17 cellular contexts compared by ENCODE assay signal in the genomic region with DNA sequence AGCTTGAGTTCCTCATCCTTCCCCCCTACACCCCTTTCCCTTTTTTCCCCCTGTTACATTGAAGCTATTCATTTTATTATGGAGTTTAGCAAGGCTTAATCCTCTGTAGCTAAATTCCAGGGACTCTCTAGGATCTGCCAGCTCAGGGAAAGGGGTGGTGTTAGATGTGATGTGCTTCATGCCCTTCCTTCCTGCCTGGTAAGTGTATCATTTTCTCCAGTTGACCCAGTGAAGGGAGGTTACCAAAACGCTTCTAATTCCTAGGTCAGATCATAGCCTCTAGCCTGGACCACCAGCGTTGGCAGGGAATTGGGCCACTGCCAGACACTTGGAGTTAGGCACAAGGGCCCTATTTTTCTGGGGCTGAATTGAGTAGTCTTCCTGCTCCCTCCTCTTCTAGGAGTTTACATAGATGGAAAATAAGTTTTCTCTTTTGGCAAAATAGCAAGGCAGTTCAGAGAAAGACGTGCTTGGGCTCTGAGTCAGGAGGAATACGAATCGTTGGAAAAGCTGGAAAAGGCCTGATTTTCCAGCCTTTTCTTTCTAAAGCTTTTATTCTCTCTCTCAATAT.
A peak's percentile ranks its signal among the peaks of the same experiment; 100 is the strongest.
DNase-seq lines count a peak whose midpoint lies in the region; ATAC-seq and TF ChIP-seq lines count a peak whose summit lies in the region.
"Had no signal": no experiment of that assay in that cellular context is flagged by ENCODE, and none has a peak within 500 bp of the region (broad histone marks: within the 10 kb centered on the region; RNA-seq: fewer than 3 reads in every experiment).

No MANE protein-coding gene starts in this region.

- peak overlapping the region in 1 of 2 donors; percentile 22 for H3K27ac Mint-ChIP-seq in stimulated activated naive CD8-positive, alpha-beta T cell treated with anti-CD3 and anti-CD28 coated beads, Interleukin-15, amount 100 ng/mL, for 72 hours
- H3K27ac Mint-ChIP-seq: activated CD4-positive, alpha-beta T cell treated with anti-CD3 and anti-CD28 coated beads for 36 hours; activated T-cell treated with anti-CD3 and anti-CD28 coated beads, Interleukin-2, amount 50 U/mL, for 24 hours; natural killer cell had no signal

- H3K27me3 Mint-ChIP-seq in stimulated activated naive CD8-positive, alpha-beta T cell treated with anti-CD3 and anti-CD28 coated beads, Interleukin-15, amount 100 ng/mL, for 72 hours, result no peaks in the 10 kb centered on the region
- H3K27me3 Mint-ChIP-seq: activated T-cell treated with anti-CD3 and anti-CD28 coated beads, Interleukin-2, amount 50 U/mL, for 24 hours had no signal

- H3K4me1 Mint-ChIP-seq in stimulated activated naive CD8-positive, alpha-beta T cell treated with anti-CD3 and anti-CD28 coated beads, Interleukin-15, amount 100 ng/mL, for 72 hours, result no peaks in the 10 kb centered on the region
- H3K4me1 Mint-ChIP-seq: activated CD4-positive, alpha-beta T cell treated with anti-CD3 and anti-CD28 coated beads for 36 hours; natural killer cell had no signal

- H3K9me3 Mint-ChIP-seq in stimulated activated naive CD8-positive, alpha-beta T cell treated with anti-CD3 and anti-CD28 coated beads, Interleukin-15, amount 100 ng/mL, for 72 hours, result peaks cover 0 to 16% of the 10 kb centered on the region in 2 donors

- H3K4me3 Mint-ChIP-seq in stimulated activated naive CD8-positive, alpha-beta T cell treated with anti-CD3 and anti-CD28 coated beads, Interleukin-15, amount 100 ng/mL, for 72 hours, result no peak overlapping the region
- H3K4me3 Mint-ChIP-seq: activated CD4-positive, alpha-beta T cell treated with anti-CD3 and anti-CD28 coated beads for 36 hours; activated T-cell treated with anti-CD3 and anti-CD28 coated beads, Interleukin-2, amount 50 U/mL, for 24 hours; natural killer cell had no signal

- peak; percentile 36 for DNase-seq in AG20443 (ENCODE audit: low spot score)
- DNase-seq in amniotic stem cell (lab: John Stamatoyannopoulos, UW), result peak; percentile 4
- DNase-seq in fibroblast of peridontal ligament (ENCODE audit: extremely low read depth), result peak; percentile 56
- DNase-seq in omental fat pad (ENCODE audit: low spot score), result no peak
- DNase-seq in GM19238 (ENCODE audit: insufficient read length, low spot score), result no peak
- no peak for DNase-seq in stimulated activated naive CD8-positive, alpha-beta T cell treated with anti-CD3 and anti-CD28 coated beads, Interleukin-15, amount 100 ng/mL, for 72 hours
- DNase-seq in stimulated activated CD4-positive, alpha-beta T cell treated with anti-CD3 and anti-CD28 coated beads, Interleukin-2, amount 100 ng/mL, for 48 hours, result no peak
- DNase-seq in OCI-M1 (lab: John Stamatoyannopoulos, UW), result no peak
- DNase-seq: ACHN; activated CD4-positive, alpha-beta T cell treated with anti-CD3 and anti-CD28 coated beads for 36 hours; activated T-cell treated with anti-CD3 and anti-CD28 coated beads, Interleukin-2, amount 50 U/mL, for 24 hours; effector CD4-positive, alpha-beta T cell; KG1; natural killer cell; NCI-H146; NCI-H69; RPMI8226 had no signal

- TF ChIP-seq CTCF in omental fat pad (IDR thresholded peaks at IDR 0.05), result no peak

- ATAC-seq in omental fat pad (ENCODE audit: low FRiP score), result peak; percentile 57
- no peak for ATAC-seq in stimulated activated naive CD8-positive, alpha-beta T cell treated with anti-CD3 and anti-CD28 coated beads, Interleukin-15, amount 100 ng/mL, for 72 hours
- ATAC-seq: activated CD4-positive, alpha-beta T cell treated with anti-CD3 and anti-CD28 coated beads for 36 hours; natural killer cell had no signal

Comparison
In these comparisons a context has a peak if more than half of its experiments do, and no peak if none do; other contexts are left out.
1. DNase-seq: peak in AG20443 (single experiment), amniotic stem cell (single experiment) and fibroblast of peridontal ligament (single experiment); none in omental fat pad (single experiment), GM19238 (single experiment), stimulated activated naive CD8-positive, alpha-beta T cell treated with anti-CD3 and anti-CD28 coated beads, Interleukin-15, amount 100 ng/mL, for 72 hours (0 of 2), stimulated activated CD4-positive, alpha-beta T cell treated with anti-CD3 and anti-CD28 coated beads, Interleukin-2, amount 100 ng/mL, for 48 hours (0 of 2) and OCI-M1 (single experiment).